1 cellular context compared by ENCODE assay signal in the genomic region with DNA sequence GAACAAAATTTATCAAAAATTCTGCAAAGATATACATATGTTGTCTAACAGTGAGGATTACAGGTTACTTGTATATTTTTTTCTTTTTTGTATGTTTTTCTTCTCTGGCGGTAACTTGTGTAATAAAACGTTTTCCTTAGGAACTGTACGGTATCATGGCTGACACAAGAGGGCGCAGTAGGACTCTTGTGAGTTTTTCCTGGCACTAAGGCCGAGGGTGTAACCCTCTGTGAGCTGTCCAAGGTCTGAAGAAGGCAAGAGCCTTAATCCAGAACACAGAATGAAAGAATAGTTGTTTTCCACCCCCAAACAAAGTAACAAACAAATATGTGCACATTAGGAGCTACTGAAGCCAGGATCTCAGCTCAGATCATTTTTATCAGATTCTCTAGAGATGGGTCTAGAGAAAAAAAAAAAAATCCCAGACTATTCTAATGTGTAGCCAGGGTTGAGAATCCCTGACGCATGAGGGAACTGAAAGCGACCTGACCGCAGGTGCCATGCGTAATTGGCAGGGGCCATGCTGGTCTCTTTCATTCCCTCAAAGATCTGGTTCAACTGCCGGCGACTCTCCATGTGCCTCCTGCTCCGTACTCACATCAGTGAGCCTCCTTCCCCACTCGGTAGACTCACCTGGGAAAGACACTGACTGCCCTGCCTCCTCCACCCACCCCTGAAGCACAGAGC.
A peak's percentile ranks its signal among the peaks of the same experiment; 100 is the strongest.
TF ChIP-seq lines count a peak whose summit lies in the region.

No MANE protein-coding gene starts in this region.

TF ChIP-seq in HepG2, 621 proteins besides CTCF, POLR2A, EP300 and RAD21 (continued from another document and continues in another):
- TF ChIP-seq, protein P1, sequence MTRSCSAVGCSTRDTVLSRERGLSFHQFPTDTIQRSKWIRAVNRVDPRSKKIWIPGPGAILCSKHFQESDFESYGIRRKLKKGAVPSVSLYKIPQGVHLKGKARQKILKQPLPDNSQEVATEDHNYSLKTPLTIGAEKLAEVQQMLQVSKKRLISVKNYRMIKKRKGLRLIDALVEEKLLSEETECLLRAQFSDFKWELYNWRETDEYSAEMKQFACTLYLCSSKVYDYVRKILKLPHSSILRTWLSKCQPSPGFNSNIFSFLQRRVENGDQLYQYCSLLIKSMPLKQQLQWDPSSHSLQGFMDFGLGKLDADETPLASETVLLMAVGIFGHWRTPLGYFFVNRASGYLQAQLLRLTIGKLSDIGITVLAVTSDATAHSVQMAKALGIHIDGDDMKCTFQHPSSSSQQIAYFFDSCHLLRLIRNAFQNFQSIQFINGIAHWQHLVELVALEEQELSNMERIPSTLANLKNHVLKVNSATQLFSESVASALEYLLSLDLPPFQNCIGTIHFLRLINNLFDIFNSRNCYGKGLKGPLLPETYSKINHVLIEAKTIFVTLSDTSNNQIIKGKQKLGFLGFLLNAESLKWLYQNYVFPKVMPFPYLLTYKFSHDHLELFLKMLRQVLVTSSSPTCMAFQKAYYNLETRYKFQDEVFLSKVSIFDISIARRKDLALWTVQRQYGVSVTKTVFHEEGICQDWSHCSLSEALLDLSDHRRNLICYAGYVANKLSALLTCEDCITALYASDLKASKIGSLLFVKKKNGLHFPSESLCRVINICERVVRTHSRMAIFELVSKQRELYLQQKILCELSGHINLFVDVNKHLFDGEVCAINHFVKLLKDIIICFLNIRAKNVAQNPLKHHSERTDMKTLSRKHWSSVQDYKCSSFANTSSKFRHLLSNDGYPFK (CRISPR knock-in tag; IDR thresholded peaks at IDR 0.05; ENCODE audit: borderline replicate concordance), result no peak
- peak; percentile 54; the same call in 1 of the 2 replicates for TF ChIP-seq ELF3 (CRISPR knock-in tag; IDR thresholded peaks at IDR 0.05)
- TF ChIP-seq, protein P2, sequence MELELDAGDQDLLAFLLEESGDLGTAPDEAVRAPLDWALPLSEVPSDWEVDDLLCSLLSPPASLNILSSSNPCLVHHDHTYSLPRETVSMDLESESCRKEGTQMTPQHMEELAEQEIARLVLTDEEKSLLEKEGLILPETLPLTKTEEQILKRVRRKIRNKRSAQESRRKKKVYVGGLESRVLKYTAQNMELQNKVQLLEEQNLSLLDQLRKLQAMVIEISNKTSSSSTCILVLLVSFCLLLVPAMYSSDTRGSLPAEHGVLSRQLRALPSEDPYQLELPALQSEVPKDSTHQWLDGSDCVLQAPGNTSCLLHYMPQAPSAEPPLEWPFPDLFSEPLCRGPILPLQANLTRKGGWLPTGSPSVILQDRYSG (CRISPR knock-in tag; IDR thresholded peaks at IDR 0.05), result peak; percentile 68; the same call in 1 of the 2 replicates
- TF ChIP-seq, protein P3, sequence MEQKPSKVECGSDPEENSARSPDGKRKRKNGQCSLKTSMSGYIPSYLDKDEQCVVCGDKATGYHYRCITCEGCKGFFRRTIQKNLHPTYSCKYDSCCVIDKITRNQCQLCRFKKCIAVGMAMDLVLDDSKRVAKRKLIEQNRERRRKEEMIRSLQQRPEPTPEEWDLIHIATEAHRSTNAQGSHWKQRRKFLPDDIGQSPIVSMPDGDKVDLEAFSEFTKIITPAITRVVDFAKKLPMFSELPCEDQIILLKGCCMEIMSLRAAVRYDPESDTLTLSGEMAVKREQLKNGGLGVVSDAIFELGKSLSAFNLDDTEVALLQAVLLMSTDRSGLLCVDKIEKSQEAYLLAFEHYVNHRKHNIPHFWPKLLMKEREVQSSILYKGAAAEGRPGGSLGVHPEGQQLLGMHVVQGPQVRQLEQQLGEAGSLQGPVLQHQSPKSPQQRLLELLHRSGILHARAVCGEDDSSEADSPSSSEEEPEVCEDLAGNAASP (CRISPR knock-in tag; IDR thresholded peaks at IDR 0.05; ENCODE audit: borderline replicate concordance), result 0 out of 2 replicates have a peak, but pooled peaks have one; percentile 21
- no peak for TF ChIP-seq NCOR1 (IDR thresholded peaks at IDR 0.05; ENCODE audit: borderline replicate concordance, low read length)
- 0 out of 2 replicates have a peak, but pooled peaks have one; percentile 20 for TF ChIP-seq MED1 (CRISPR knock-in tag; IDR thresholded peaks at IDR 0.05)
- TF ChIP-seq, protein P4, sequence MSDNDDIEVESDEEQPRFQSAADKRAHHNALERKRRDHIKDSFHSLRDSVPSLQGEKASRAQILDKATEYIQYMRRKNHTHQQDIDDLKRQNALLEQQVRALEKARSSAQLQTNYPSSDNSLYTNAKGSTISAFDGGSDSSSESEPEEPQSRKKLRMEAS (IDR thresholded peaks at IDR 0.05), result no peak
- peak; percentile 92 for TF ChIP-seq SMC3 (IDR thresholded peaks at IDR 0.05; ENCODE audit: low read length)
- TF ChIP-seq PHF21A (CRISPR knock-in tag; IDR thresholded peaks at IDR 0.05), result no peak
- TF ChIP-seq, protein P5, sequence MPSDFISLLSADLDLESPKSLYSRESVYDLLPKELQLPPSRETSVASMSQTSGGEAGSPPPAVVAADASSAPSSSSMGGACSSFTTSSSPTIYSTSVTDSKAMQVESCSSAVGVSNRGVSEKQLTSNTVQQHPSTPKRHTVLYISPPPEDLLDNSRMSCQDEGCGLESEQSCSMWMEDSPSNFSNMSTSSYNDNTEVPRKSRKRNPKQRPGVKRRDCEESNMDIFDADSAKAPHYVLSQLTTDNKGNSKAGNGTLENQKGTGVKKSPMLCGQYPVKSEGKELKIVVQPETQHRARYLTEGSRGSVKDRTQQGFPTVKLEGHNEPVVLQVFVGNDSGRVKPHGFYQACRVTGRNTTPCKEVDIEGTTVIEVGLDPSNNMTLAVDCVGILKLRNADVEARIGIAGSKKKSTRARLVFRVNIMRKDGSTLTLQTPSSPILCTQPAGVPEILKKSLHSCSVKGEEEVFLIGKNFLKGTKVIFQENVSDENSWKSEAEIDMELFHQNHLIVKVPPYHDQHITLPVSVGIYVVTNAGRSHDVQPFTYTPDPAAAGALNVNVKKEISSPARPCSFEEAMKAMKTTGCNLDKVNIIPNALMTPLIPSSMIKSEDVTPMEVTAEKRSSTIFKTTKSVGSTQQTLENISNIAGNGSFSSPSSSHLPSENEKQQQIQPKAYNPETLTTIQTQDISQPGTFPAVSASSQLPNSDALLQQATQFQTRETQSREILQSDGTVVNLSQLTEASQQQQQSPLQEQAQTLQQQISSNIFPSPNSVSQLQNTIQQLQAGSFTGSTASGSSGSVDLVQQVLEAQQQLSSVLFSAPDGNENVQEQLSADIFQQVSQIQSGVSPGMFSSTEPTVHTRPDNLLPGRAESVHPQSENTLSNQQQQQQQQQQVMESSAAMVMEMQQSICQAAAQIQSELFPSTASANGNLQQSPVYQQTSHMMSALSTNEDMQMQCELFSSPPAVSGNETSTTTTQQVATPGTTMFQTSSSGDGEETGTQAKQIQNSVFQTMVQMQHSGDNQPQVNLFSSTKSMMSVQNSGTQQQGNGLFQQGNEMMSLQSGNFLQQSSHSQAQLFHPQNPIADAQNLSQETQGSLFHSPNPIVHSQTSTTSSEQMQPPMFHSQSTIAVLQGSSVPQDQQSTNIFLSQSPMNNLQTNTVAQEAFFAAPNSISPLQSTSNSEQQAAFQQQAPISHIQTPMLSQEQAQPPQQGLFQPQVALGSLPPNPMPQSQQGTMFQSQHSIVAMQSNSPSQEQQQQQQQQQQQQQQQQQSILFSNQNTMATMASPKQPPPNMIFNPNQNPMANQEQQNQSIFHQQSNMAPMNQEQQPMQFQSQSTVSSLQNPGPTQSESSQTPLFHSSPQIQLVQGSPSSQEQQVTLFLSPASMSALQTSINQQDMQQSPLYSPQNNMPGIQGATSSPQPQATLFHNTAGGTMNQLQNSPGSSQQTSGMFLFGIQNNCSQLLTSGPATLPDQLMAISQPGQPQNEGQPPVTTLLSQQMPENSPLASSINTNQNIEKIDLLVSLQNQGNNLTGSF (CRISPR knock-in tag; IDR thresholded peaks at IDR 0.05), result no peak
- TF ChIP-seq, protein P6, sequence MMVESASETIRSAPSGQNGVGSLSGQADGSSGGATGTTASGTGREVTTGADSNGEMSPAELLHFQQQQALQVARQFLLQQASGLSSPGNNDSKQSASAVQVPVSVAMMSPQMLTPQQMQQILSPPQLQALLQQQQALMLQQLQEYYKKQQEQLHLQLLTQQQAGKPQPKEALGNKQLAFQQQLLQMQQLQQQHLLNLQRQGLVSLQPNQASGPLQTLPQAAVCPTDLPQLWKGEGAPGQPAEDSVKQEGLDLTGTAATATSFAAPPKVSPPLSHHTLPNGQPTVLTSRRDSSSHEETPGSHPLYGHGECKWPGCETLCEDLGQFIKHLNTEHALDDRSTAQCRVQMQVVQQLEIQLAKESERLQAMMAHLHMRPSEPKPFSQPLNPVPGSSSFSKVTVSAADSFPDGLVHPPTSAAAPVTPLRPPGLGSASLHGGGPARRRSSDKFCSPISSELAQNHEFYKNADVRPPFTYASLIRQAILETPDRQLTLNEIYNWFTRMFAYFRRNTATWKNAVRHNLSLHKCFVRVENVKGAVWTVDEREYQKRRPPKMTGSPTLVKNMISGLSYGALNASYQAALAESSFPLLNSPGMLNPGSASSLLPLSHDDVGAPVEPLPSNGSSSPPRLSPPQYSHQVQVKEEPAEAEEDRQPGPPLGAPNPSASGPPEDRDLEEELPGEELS (CRISPR knock-in tag; IDR thresholded peaks at IDR 0.05), result 0 out of 2 replicates have a peak, but pooled peaks have one; percentile 14
- TF ChIP-seq GATAD2A (CRISPR knock-in tag; IDR thresholded peaks at IDR 0.05), result peak; percentile 24; the same call in 1 of the 2 replicates
- TF ChIP-seq KDM1A (CRISPR knock-in tag; IDR thresholded peaks at IDR 0.05), result no peak
- no peak for TF ChIP-seq ZNF749 (CRISPR knock-in tag; IDR thresholded peaks at IDR 0.05; ENCODE audit: borderline replicate concordance)
- TF ChIP-seq, protein P7, sequence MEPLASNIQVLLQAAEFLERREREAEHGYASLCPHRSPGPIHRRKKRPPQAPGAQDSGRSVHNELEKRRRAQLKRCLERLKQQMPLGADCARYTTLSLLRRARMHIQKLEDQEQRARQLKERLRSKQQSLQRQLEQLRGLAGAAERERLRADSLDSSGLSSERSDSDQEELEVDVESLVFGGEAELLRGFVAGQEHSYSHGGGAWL (CRISPR knock-in tag; IDR thresholded peaks at IDR 0.05), result no peak
- TF ChIP-seq, protein P8, sequence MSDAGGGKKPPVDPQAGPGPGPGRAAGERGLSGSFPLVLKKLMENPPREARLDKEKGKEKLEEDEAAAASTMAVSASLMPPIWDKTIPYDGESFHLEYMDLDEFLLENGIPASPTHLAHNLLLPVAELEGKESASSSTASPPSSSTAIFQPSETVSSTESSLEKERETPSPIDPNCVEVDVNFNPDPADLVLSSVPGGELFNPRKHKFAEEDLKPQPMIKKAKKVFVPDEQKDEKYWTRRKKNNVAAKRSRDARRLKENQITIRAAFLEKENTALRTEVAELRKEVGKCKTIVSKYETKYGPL (CRISPR knock-in tag; IDR thresholded peaks at IDR 0.05), result peak; percentile 73; the same call in 1 of the 2 replicates
- TF ChIP-seq, protein P9, sequence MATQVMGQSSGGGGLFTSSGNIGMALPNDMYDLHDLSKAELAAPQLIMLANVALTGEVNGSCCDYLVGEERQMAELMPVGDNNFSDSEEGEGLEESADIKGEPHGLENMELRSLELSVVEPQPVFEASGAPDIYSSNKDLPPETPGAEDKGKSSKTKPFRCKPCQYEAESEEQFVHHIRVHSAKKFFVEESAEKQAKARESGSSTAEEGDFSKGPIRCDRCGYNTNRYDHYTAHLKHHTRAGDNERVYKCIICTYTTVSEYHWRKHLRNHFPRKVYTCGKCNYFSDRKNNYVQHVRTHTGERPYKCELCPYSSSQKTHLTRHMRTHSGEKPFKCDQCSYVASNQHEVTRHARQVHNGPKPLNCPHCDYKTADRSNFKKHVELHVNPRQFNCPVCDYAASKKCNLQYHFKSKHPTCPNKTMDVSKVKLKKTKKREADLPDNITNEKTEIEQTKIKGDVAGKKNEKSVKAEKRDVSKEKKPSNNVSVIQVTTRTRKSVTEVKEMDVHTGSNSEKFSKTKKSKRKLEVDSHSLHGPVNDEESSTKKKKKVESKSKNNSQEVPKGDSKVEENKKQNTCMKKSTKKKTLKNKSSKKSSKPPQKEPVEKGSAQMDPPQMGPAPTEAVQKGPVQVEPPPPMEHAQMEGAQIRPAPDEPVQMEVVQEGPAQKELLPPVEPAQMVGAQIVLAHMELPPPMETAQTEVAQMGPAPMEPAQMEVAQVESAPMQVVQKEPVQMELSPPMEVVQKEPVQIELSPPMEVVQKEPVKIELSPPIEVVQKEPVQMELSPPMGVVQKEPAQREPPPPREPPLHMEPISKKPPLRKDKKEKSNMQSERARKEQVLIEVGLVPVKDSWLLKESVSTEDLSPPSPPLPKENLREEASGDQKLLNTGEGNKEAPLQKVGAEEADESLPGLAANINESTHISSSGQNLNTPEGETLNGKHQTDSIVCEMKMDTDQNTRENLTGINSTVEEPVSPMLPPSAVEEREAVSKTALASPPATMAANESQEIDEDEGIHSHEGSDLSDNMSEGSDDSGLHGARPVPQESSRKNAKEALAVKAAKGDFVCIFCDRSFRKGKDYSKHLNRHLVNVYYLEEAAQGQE (IDR thresholded peaks at IDR 0.05; ENCODE audit: borderline replicate concordance in 1 of 2, low read depth in 1 of 2, low read length in 2 of 2), result peak; percentile 70 to 97
- TF ChIP-seq TSC22D2 (CRISPR knock-in tag; IDR thresholded peaks at IDR 0.05; ENCODE audit: borderline replicate concordance), result peak; percentile 68; the same call in 1 of the 2 replicates
- no peak for TF ChIP-seq AGO1 (IDR thresholded peaks at IDR 0.05; ENCODE audit: low read depth, low read length, poor library complexity, severe bottlenecking)
- TF ChIP-seq, protein P10, sequence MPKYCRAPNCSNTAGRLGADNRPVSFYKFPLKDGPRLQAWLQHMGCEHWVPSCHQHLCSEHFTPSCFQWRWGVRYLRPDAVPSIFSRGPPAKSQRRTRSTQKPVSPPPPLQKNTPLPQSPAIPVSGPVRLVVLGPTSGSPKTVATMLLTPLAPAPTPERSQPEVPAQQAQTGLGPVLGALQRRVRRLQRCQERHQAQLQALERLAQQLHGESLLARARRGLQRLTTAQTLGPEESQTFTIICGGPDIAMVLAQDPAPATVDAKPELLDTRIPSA (CRISPR knock-in tag; IDR thresholded peaks at IDR 0.05; ENCODE audit: borderline replicate concordance), result no peak
- TF ChIP-seq MEF2D (CRISPR knock-in tag; IDR thresholded peaks at IDR 0.05), result 0 out of 2 replicates have a peak, but pooled peaks have one; percentile 28
- TF ChIP-seq ZNF124 (CRISPR knock-in tag; IDR thresholded peaks at IDR 0.05), result peak; percentile 67; the same call in 1 of the 2 replicates
- no peak for TF ChIP-seq SRSF9 (IDR thresholded peaks at IDR 0.05; ENCODE audit: borderline replicate concordance, insufficient read depth, low read depth, low read length, poor library complexity, severe bottlenecking)
- TF ChIP-seq, protein P11, sequence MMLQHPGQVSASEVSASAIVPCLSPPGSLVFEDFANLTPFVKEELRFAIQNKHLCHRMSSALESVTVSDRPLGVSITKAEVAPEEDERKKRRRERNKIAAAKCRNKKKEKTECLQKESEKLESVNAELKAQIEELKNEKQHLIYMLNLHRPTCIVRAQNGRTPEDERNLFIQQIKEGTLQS (CRISPR knock-in tag; IDR thresholded peaks at IDR 0.05), result no peak
- TF ChIP-seq MBNL3 (CRISPR knock-in tag; conservative IDR thresholded peaks at IDR 0.05), result no peak
- TF ChIP-seq, protein P12, sequence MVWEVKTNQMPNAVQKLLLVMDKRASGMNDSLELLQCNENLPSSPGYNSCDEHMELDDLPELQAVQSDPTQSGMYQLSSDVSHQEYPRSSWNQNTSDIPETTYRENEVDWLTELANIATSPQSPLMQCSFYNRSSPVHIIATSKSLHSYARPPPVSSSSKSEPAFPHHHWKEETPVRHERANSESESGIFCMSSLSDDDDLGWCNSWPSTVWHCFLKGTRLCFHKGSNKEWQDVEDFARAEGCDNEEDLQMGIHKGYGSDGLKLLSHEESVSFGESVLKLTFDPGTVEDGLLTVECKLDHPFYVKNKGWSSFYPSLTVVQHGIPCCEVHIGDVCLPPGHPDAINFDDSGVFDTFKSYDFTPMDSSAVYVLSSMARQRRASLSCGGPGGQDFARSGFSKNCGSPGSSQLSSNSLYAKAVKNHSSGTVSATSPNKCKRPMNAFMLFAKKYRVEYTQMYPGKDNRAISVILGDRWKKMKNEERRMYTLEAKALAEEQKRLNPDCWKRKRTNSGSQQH (CRISPR knock-in tag; IDR thresholded peaks at IDR 0.05; ENCODE audit: low read depth), result peak; percentile 88; the same call in 1 of the 2 replicates
- TF ChIP-seq FOXP1 (IDR thresholded peaks at IDR 0.05), result no peak
- no peak for TF ChIP-seq FOXP1 (CRISPR knock-in tag; IDR thresholded peaks at IDR 0.05)
